ENCODE assay signal across 8 cellular contexts in the genomic region with DNA sequence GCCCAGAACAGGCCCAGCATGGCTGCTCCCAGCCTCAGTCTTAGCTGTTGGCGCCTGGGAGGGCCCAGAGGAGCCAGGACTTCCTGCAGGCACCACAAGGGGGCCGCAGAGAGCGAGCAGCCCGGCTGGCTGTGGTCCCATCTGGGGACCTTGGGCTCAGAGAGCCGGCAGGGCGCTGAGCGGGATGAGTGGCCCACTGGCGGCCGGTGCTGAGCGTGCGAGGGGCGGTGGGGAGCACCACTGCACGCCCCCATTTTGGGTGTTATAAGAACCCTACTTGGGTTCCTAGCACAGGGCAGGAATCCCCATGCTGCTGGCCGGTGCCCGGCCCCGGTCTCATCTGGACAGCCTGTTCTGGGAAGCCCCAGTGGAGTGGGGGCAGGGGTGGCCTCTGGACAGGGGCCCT. TPM values are rescaled to one million over a fixed set of nuclear protein-coding genes. Genes with fewer than 3 reads are reported as not detected.
DNase-seq lines count a peak whose midpoint lies in the region; ATAC-seq, FAIRE-seq and TF ChIP-seq lines count a peak whose summit lies in the region.

No MANE protein-coding gene starts in this region.

- no peaks in the 10 kb centered on the region for H3K4me1 ChIP-seq in OCI-LY7 (ENCODE audit: insufficient read depth, low read length, poor library complexity, severe bottlenecking)

- peak; percentile 97 for DNase-seq in 8988T
- peak; percentile 75 for DNase-seq in GM18507 (ENCODE audit: extremely low spot score, insufficient read length, low read depth)
- peak; percentile 62 for DNase-seq in OCI-LY7 (ENCODE audit: low spot score)
- DNase-seq in activated T-helper 1 cell treated with anti-CD3 and anti-CD28 coated beads, Interleukin-2, amount 50 U/mL, for 16 hours (ENCODE audit: low read depth in 1 of 2, low spot score in 1 of 2) = peak; percentile 35 to 50
- peak; percentile 8 for DNase-seq in fibroblast of the conjunctiva (ENCODE audit: low read depth)
- peak in 49 of 56 donors; percentile 4 to 78 (median 50) for DNase-seq in nucleus accumbens (lab: John Stamatoyannopoulos, UW)
- DNase-seq in stromal cell of bone marrow (ENCODE audit: low read depth) = peak; percentile 18

- H3K9me3 ChIP-seq in OCI-LY7 (ENCODE audit: low read length) = no peaks in the 10 kb centered on the region

- H3K4me2 ChIP-seq in OCI-LY7 (ENCODE audit: low read length) = no peak overlapping the region

- H3K36me3 ChIP-seq in OCI-LY7 (ENCODE audit: insufficient read depth, low read length) = peaks cover 43% of the 10 kb centered on the region

- no peak overlapping the region for H3K27ac ChIP-seq in OCI-LY7 (ENCODE audit: low read depth, low read length, poor library complexity, severe bottlenecking)

- peak; percentile 81 for TF ChIP-seq CTCF in OCI-LY7 (conservative IDR thresholded peaks at IDR 0.05; ENCODE audit: low read length)

- H4K20me1 ChIP-seq in OCI-LY7 (ENCODE audit: insufficient read depth, low read length) = no peaks in the 10 kb centered on the region

- no peak overlapping the region for H2AFZ ChIP-seq in OCI-LY7 (ENCODE audit: low read length)

- no peaks in the 10 kb centered on the region for H3K9me2 ChIP-seq in OCI-LY7 (ENCODE audit: insufficient read depth, low read length)

- BruUV-seq in OCI-LY7 (replicated peaks; lab: Mats Ljungman, UMichigan) = no TSS peak

- no peak overlapping the region for H3K4me3 ChIP-seq in OCI-LY7 (ENCODE audit: low read depth, low read length, poor library complexity, severe bottlenecking)

- intact Hi-C loops in OCI-LY7 (cut with micrococcal nuclease; ENCODE audit: unreplicated experiment) = no loop called here

- CTCF ChIA-PET in OCI-LY7 (lab: Charles Lee; ENCODE audit: unreplicated experiment) = no interaction called here

- H3K79me2 ChIP-seq in OCI-LY7 (ENCODE audit: insufficient read depth, low read depth, low read length) = no peaks in the 10 kb centered on the region

- peak; percentile 60 for FAIRE-seq in GM18507 (lab: Jason Lieb, UNC)

- POLR2A ChIA-PET in OCI-LY7 (lab: Charles Lee) = no interaction called here

- no peak for ATAC-seq in HG02571 (IDR thresholded peaks at IDR 0.05; ENCODE audit: unreplicated experiment)

RNA-seq across cellular contexts. Expression of gene CRIP2, which starts 25.9 kb away (rescaled TPM):
- total RNA-seq in OCI-LY7 (2014; rRNA removed; shearing (Covaris generic)) = not detected in 2 replicates
- not detected in 2 replicates for total RNA-seq in OCI-LY7 (2022)

RNA-seq across cellular contexts. Expression of gene MTA1, which starts 29.1 kb away (rescaled TPM):
- 92.3 and 103 TPM in 2 replicates for total RNA-seq in OCI-LY7 (2014; rRNA removed; shearing (Covaris generic))
- 217 and 220 TPM in 2 replicates for total RNA-seq in OCI-LY7 (2022)

RNA-seq across cellular contexts. Expression of gene CRIP1, which starts 38.0 kb away (rescaled TPM):
- 4.1 and 4.6 TPM in 2 replicates for total RNA-seq in OCI-LY7 (2014; rRNA removed; shearing (Covaris generic))
- total RNA-seq in OCI-LY7 (2022) = 1.5 TPM in 1 of 2 replicates, not detected in the other

RNA-seq across cellular contexts. Expression of gene TEDC1, which starts 42.3 kb away (rescaled TPM):
- total RNA-seq in OCI-LY7 (2014; rRNA removed; shearing (Covaris generic)) = 53.2 and 57.4 TPM in 2 replicates
- total RNA-seq in OCI-LY7 (2022) = 55.8 and 58.0 TPM in 2 replicates

RNA-seq across cellular contexts. Expression of gene TEX22, which starts 50.4 kb away (rescaled TPM):
- total RNA-seq in OCI-LY7 (2014; rRNA removed; shearing (Covaris generic)) = 1.3 and 2.3 TPM in 2 replicates
- 9.2 and 12.2 TPM in 2 replicates for total RNA-seq in OCI-LY7 (2022)

Comparison
In these comparisons a context has a peak if more than half of its experiments do, and no peak if none do; other contexts are left out.
1. DNase-seq: peak in every context shown above with its lines; median percentile 97 in 8988T; 75 in GM18507; 62 in OCI-LY7; 50 in nucleus accumbens; 42 in activated T-helper 1 cell treated with anti-CD3 and anti-CD28 coated beads, Interleukin-2, amount 50 U/mL, for 16 hours; 18 in stromal cell of bone marrow; 8 in fibroblast of the conjunctiva.